ENCODE assay signal across 1 cellular context in genomic region chr12:632102-632696, GRCh38.
TF ChIP-seq lines count a peak whose summit lies in the region.

No MANE protein-coding gene starts in this region.

TF ChIP-seq in HCT116, 20 proteins besides CTCF, POLR2A, EP300 and RAD21 (continued from another document):
- no peak for TF ChIP-seq POLR2AphosphoS5 (IDR thresholded peaks at IDR 0.05; ENCODE audit: low read depth, low read length)
- TF ChIP-seq TCF7L2 (IDR thresholded peaks at IDR 0.05; ENCODE audit: borderline replicate concordance, extremely low read depth, insufficient read depth, insufficient read length): no peak
- TF ChIP-seq YY1 (IDR thresholded peaks at IDR 0.05; ENCODE audit: extremely low read depth, insufficient replicate concordance, low read depth, low read length): no peak
- TF ChIP-seq EGR1 (IDR thresholded peaks at IDR 0.05; ENCODE audit: low read depth): no peak
- TF ChIP-seq CBX3 (IDR thresholded peaks at IDR 0.05; ENCODE audit: low read depth): peak; percentile 61; the same call in 1 of the 2 replicates
- TF ChIP-seq JUND (IDR thresholded peaks at IDR 0.05): peak; percentile 67
- TF ChIP-seq ATF3 (IDR thresholded peaks at IDR 0.05): no peak
- TF ChIP-seq EZH2phosphoT487 (IDR thresholded peaks at IDR 0.05; ENCODE audit: borderline replicate concordance): no peak
